1 cellular context compared by ENCODE assay signal in the genomic region with DNA sequence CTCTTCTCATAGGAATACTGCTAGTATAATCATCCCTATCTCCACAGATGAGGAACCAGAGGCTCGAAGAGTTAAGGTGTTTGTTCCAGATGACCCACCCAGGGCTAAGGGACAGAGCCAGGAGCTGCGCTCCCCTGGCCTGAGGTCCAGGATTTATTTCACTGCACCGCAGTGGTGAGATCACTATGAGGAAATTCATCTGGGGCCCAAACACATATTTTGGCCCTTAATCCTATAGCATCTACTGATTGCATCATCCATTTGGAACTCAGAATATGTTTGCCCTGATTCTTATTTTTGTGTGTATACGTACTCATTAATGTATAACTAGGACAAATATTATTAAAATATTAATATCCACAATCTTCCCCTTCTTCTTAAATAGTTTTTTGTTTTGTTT.
TF ChIP-seq lines count a peak whose summit lies in the region.

No MANE protein-coding gene starts in this region.

TF ChIP-seq in HCT116, 20 proteins besides CTCF, POLR2A, EP300 and RAD21:
- TF ChIP-seq, protein P1, sequence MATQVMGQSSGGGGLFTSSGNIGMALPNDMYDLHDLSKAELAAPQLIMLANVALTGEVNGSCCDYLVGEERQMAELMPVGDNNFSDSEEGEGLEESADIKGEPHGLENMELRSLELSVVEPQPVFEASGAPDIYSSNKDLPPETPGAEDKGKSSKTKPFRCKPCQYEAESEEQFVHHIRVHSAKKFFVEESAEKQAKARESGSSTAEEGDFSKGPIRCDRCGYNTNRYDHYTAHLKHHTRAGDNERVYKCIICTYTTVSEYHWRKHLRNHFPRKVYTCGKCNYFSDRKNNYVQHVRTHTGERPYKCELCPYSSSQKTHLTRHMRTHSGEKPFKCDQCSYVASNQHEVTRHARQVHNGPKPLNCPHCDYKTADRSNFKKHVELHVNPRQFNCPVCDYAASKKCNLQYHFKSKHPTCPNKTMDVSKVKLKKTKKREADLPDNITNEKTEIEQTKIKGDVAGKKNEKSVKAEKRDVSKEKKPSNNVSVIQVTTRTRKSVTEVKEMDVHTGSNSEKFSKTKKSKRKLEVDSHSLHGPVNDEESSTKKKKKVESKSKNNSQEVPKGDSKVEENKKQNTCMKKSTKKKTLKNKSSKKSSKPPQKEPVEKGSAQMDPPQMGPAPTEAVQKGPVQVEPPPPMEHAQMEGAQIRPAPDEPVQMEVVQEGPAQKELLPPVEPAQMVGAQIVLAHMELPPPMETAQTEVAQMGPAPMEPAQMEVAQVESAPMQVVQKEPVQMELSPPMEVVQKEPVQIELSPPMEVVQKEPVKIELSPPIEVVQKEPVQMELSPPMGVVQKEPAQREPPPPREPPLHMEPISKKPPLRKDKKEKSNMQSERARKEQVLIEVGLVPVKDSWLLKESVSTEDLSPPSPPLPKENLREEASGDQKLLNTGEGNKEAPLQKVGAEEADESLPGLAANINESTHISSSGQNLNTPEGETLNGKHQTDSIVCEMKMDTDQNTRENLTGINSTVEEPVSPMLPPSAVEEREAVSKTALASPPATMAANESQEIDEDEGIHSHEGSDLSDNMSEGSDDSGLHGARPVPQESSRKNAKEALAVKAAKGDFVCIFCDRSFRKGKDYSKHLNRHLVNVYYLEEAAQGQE (IDR thresholded peaks at IDR 0.05; ENCODE audit: low read depth), result no peak
- TF ChIP-seq CEBPB (IDR thresholded peaks at IDR 0.05; ENCODE audit: low read depth), result peak; percentile 42; the same call in 1 of the 2 replicates
TF ChIP-seq in HCT116: peak in this region for 1.
